30 cellular contexts compared by ENCODE assay signal in the genomic region with DNA sequence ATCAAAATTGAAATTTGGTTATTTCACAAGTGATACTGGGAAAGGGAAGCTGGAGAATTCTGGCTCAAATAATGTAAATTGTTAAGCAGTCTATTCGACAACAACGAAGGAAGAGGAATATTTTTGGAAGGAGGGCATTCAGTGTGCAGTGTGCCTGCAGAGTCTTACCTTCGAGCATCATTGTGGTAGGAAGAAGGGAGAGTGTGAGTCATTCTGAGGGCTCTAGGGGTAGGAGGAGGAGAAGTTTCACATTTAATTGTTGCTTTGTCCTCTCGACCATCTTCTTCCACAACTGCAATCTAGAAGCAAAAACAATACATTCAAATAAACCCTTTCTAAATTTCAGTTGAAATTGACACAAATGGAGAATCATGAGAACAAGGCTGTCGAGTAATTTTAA.
"Had no signal": no experiment of that assay in that cellular context is flagged by ENCODE, and none has a peak within 500 bp of the region (broad histone marks: within the 10 kb centered on the region; RNA-seq: fewer than 3 reads in every experiment).

No MANE protein-coding gene starts in this region.

- H3K4me3 Mint-ChIP-seq: immature natural killer cell; naive thymus-derived CD8-positive, alpha-beta T cell; nephron; neural crest cell; stimulated activated effector memory CD8-positive, alpha-beta T cell treated with anti-CD3 and anti-CD28 coated beads, Interleukin-12 subunit alpha, Interleukin-12 subunit beta, amount 100 ng/mL, for 72 hours; stimulated activated naive CD8-positive, alpha-beta T cell treated with anti-CD3 and anti-CD28 coated beads, Interleukin-15, Interleukin-2, amounts not matched to agents 100 ng/mL and 50 ng/mL, for 24 hours had no signal

- H3K4me3 ChIP-seq: left lung, lower lobe of right lung, pancreas, prostate gland, spleen, suprapubic skin, thoracic aorta, tibial artery, upper lobe of right lung, uterus had no signal

- H3K4me1 ChIP-seq: left lung, lower lobe of right lung, pancreas, prostate gland, spleen, suprapubic skin, tibial artery, upper lobe of right lung, uterus had no signal

- ATAC-seq: left colon; left lung; lower lobe of right lung; naive thymus-derived CD8-positive, alpha-beta T cell; pancreas; right cardiac atrium; sciatic nerve; stimulated activated effector memory CD8-positive, alpha-beta T cell treated with anti-CD3 and anti-CD28 coated beads, Interleukin-12 subunit alpha, Interleukin-12 subunit beta, amount 100 ng/mL, for 72 hours; upper lobe of right lung had no signal

- DNase-seq: hypothalamus; immature natural killer cell; kidney; left colon; left lung; lower lobe of right lung; mammary epithelial cell; mesenchymal stem cell; naive thymus-derived CD8-positive, alpha-beta T cell; nucleus accumbens; pancreas; posterior cingulate gyrus; retina; right cardiac atrium; small intestine; spleen; stimulated activated CD4-positive, alpha-beta T cell treated with anti-CD3 and anti-CD28 coated beads, Interleukin-4, amount 100 ng/mL, for 24 hours; stimulated activated naive CD4-positive, alpha-beta T cell; tibial artery; trophoblast cell; upper lobe of right lung; uterus had no signal

- H3K36me3 Mint-ChIP-seq: immature natural killer cell; naive thymus-derived CD8-positive, alpha-beta T cell; stimulated activated effector memory CD8-positive, alpha-beta T cell treated with anti-CD3 and anti-CD28 coated beads, Interleukin-12 subunit alpha, Interleukin-12 subunit beta, amount 100 ng/mL, for 72 hours had no signal

- H3K27ac ChIP-seq: left lung, lower lobe of right lung, pancreas, prostate gland, spleen, suprapubic skin, thoracic aorta, tibial artery, upper lobe of right lung, uterus had no signal

- H3K27ac Mint-ChIP-seq: immature natural killer cell; naive thymus-derived CD8-positive, alpha-beta T cell; nephron; stimulated activated effector memory CD8-positive, alpha-beta T cell treated with anti-CD3 and anti-CD28 coated beads, Interleukin-12 subunit alpha, Interleukin-12 subunit beta, amount 100 ng/mL, for 72 hours; stimulated activated naive CD8-positive, alpha-beta T cell treated with anti-CD3 and anti-CD28 coated beads, Interleukin-15, Interleukin-2, amounts not matched to agents 100 ng/mL and 50 ng/mL, for 24 hours had no signal

- FAIRE-seq: pancreas, small intestine had no signal

- H3K36me3 ChIP-seq: left lung, lower lobe of right lung, pancreas, prostate gland, spleen, suprapubic skin, thoracic aorta, upper lobe of right lung, uterus had no signal

- H3K4me1 Mint-ChIP-seq: immature natural killer cell; naive thymus-derived CD8-positive, alpha-beta T cell; nephron; stimulated activated effector memory CD8-positive, alpha-beta T cell treated with anti-CD3 and anti-CD28 coated beads, Interleukin-12 subunit alpha, Interleukin-12 subunit beta, amount 100 ng/mL, for 72 hours had no signal

- H3K27me3 ChIP-seq: left lung, spleen, suprapubic skin, tibial artery, upper lobe of right lung, uterus had no signal

- H3K9me3 ChIP-seq: left lung, lower lobe of right lung, pancreas, prostate gland, spleen, suprapubic skin, thoracic aorta, tibial artery, upper lobe of right lung, uterus had no signal

- H3K27me3 Mint-ChIP-seq: naive thymus-derived CD8-positive, alpha-beta T cell; stimulated activated naive CD8-positive, alpha-beta T cell treated with anti-CD3 and anti-CD28 coated beads, Interleukin-15, Interleukin-2, amounts not matched to agents 100 ng/mL and 50 ng/mL, for 24 hours had no signal

- H3K9me3 Mint-ChIP-seq: nephron, neural crest cell had no signal
